Comparison of ENCODE assay signal across 22 cellular contexts in genomic region chr12:101480849-101481248, GRCh38. TPM values are rescaled to one million over a fixed set of nuclear protein-coding genes. Genes with fewer than 3 reads are reported as not detected.
"Had no signal": no experiment of that assay in that cellular context is flagged by ENCODE, and none has a peak within 500 bp of the region (broad histone marks: within the 10 kb centered on the region; RNA-seq: fewer than 3 reads in every experiment).

No MANE protein-coding gene starts in this region.

- H3K27ac ChIP-seq: colonic mucosa, heart left ventricle, ovary, stomach, thoracic aorta, transverse colon had no signal

- H3K4me1 Mint-ChIP-seq: naive thymus-derived CD8-positive, alpha-beta T cell had no signal

- H3K27me3 ChIP-seq: colonic mucosa, heart left ventricle, ovary, stomach, transverse colon had no signal

- H3K36me3 ChIP-seq: colonic mucosa, heart left ventricle, ovary, stomach, thoracic aorta, transverse colon had no signal

- DNase-seq: colonic mucosa; dermis blood vessel endothelial cell; foreskin melanocyte; heart left ventricle; hippocampal formation; islet precursor cell; mammary epithelial cell; mucosa of descending colon; naive thymus-derived CD8-positive, alpha-beta T cell; ovary; small intestine; stimulated activated CD4-positive, alpha-beta T cell treated with anti-CD3 and anti-CD28 coated beads, Interleukin-12 subunit alpha, Interleukin-12 subunit beta, amount 100 ng/mL, for 4 hours; stimulated activated naive CD4-positive, alpha-beta T cell; stomach; substantia nigra; transverse colon had no signal

- H3K4me1 ChIP-seq: colonic mucosa, heart left ventricle, stomach, transverse colon had no signal

- H3K9me3 Mint-ChIP-seq: naive thymus-derived CD8-positive, alpha-beta T cell had no signal

- H3K27ac Mint-ChIP-seq: naive thymus-derived CD8-positive, alpha-beta T cell; progenitor cell of endocrine pancreas had no signal

- H3K4me3 ChIP-seq: colonic mucosa, heart left ventricle, mucosa of descending colon, ovary, stomach, thoracic aorta, transverse colon had no signal

- H3K4me3 Mint-ChIP-seq: naive thymus-derived CD8-positive, alpha-beta T cell had no signal

- H3K36me3 Mint-ChIP-seq: naive thymus-derived CD8-positive, alpha-beta T cell had no signal

- ATAC-seq: heart left ventricle; left lobe of liver; mucosa of descending colon; naive thymus-derived CD8-positive, alpha-beta T cell; right cardiac atrium had no signal

- H3K27me3 Mint-ChIP-seq: progenitor cell of endocrine pancreas had no signal

RNA-seq across cellular contexts. Expression of gene SPIC, which starts 5.7 kb away (rescaled TPM):
- total RNA-seq: colonic mucosa; dermis blood vessel endothelial cell; mammary epithelial cell; mucosa of descending colon; naive thymus-derived CD8-positive, alpha-beta T cell; ovary; progenitor cell of endocrine pancreas; right cardiac atrium; thoracic aorta; transverse colon had no signal
- polyA plus RNA-seq: heart left ventricle; mammary epithelial cell; naive thymus-derived CD8-positive, alpha-beta T cell; neural cell; right cardiac atrium; urinary bladder had no signal
